In the genomic region with DNA sequence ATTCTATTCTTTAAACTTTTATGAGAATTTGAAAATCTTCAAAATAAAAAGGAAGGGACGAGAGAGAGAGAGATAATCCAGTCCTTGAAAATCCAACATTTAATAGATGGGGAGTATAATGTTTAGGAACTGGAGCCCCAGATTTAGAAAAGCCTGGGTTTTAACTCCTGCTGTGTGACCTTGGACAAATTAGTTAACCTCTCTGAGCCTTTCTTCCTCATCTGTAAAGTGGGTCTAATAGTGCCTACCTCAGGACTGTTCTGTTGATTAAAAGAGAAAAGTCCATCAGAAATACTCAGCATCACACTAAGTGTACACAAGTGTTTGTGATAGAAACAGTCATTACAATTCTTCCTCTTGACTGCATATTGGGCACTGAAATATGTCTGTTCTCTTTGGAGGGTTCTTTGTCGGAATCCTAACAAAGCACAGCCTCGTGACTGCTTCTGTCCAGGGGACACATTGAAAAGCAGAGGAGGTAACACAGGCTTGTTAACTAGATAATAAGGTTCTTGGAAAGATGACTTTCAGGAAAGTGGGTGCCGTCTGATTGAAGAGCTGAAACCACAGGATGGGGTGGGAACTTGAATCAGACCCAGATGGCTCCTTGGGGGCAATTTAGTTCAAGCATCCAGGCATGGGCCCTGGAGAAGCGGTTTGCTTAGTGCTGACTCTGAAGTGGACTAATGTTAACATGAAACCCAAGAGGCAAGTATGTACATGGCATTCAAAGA, we compare ENCODE assay signal across 17 cellular contexts.
DNase-seq lines count a peak whose midpoint lies in the region; ATAC-seq, FAIRE-seq and TF ChIP-seq lines count a peak whose summit lies in the region.
"Had no signal": no experiment of that assay in that cellular context is flagged by ENCODE, and none has a peak within 500 bp of the region (broad histone marks: within the 10 kb centered on the region; RNA-seq: fewer than 3 reads in every experiment).

No MANE protein-coding gene starts in this region.

- peak overlapping the region in 8 of 11 experiments; percentile 8 to 39 (median 30); a peak in 16 of 22 replicates for H3K4me2 ChIP-seq in BLaER1 treated with 17β-estradiol and CSF1 and Interleukin-3, amounts not matched to agents 10 nM and 100 nM
- no peak overlapping the region for H3K4me2 ChIP-seq in H1 (ENCODE audit: insufficient read depth in 1 of 2, low read depth in 2 of 2, low read length in 2 of 2)

- H4K5ac ChIP-seq in H1 (ENCODE audit: insufficient read length, low read depth, low read length), result no peak overlapping the region

- H4K8ac ChIP-seq in H1 (ENCODE audit: extremely low read depth, insufficient read depth, low read length), result no peak overlapping the region

- H3K79me2 ChIP-seq in H1 (ENCODE audit: control insufficient read depth in 1 of 2, insufficient read depth in 2 of 2, low read length in 2 of 2), result no peaks in the 10 kb centered on the region

- no peaks in the 10 kb centered on the region; the same call in 1 of the 2 replicates for H3K23me2 ChIP-seq in H1 (ENCODE audit: low read depth, low read length)

- peak overlapping the region; percentile 37 for H3K27ac Mint-ChIP-seq in T-helper 17 cell

- 0 out of 2 replicates have a peak overlapping the region, but pooled peaks have one; percentile 24 for H2AK5ac ChIP-seq in H1 (ENCODE audit: low read depth, low read length)

- peaks cover 11% of the 10 kb centered on the region for H3K36me3 Mint-ChIP-seq in T-helper 17 cell (ENCODE audit: low read depth)

- no peak overlapping the region for H3K4me3 ChIP-seq in BLaER1 treated with 17β-estradiol and CSF1 and Interleukin-3, amounts not matched to agents 10 nM and 100 nM
- H3K4me3 ChIP-seq in H1 (ENCODE audit: extremely low read depth in 1 of 4, insufficient read depth in 2 of 4, low read depth in 3 of 4, low read length in 4 of 4) (no peak overlapping the region), ascending aorta (no peak overlapping the region)
- H3K4me3 ChIP-seq: left ventricle myocardium inferior, spleen, stomach had no signal

- no peak overlapping the region for H3K56ac ChIP-seq in H1 (replicated peaks; ENCODE audit: insufficient read length, low read depth, low read length)

- no peak overlapping the region for H3K4me3 Mint-ChIP-seq in T-helper 17 cell
- H3K4me3 Mint-ChIP-seq: CD14-positive monocyte had no signal

- H3K23ac ChIP-seq in H1 (ENCODE audit: insufficient read length), result no peak overlapping the region

- no peak overlapping the region for H2BK15ac ChIP-seq in H1 (ENCODE audit: low read length)

- POLR2A ChIA-PET in H1 (lab: Charles Lee; ENCODE audit: partially characterized antibody), result interaction anchor here (0.6 kb wide), 1 partner anchor 79 kb away, joined by 3 read pairs; no protein-coding TSS in a partner anchor

- peak; percentile 49 for DNase-seq in DMS 273 (lab: John Stamatoyannopoulos, UW; ENCODE audit: unreplicated experiment)
- DNase-seq in DMS 273 treated with DMSO at 0.1 percent for 48 hours (lab: John Stamatoyannopoulos, UW), result no peak
- DNase-seq in T-helper 17 cell, result no peak
- no peak for DNase-seq in H1 (ENCODE audit: low read depth in 1 of 2, low spot score in 2 of 2)
- DNase-seq in ascending aorta (ENCODE audit: low spot score in 2 of 2), result no peak
- DNase-seq in activated CD8-positive, alpha-beta memory T cell treated with anti-CD3 and anti-CD28 coated beads for 24 hours, result no peak
- DNase-seq in NCI-H510A (lab: John Stamatoyannopoulos, UW), result no peak
- DNase-seq: activated CD4-positive, CD25-positive, alpha-beta regulatory T cell; left ventricle myocardium inferior; NCI-H1048; NCI-H345; spleen; stomach had no signal

- H2BK5ac ChIP-seq in H1 (ENCODE audit: low read depth, low read length), result no peak overlapping the region

- H2BK120ac ChIP-seq in H1 (replicated peaks; ENCODE audit: low read depth, low read length), result no peak overlapping the region

- no peaks in the 10 kb centered on the region for H3K79me1 ChIP-seq in H1 (ENCODE audit: low read depth, low read length)

- CTCF ChIA-PET in H1 (lab: Charles Lee; ENCODE audit: partially characterized antibody), result interaction anchor here (0.9 to 1.5 kb wide), 3 partner anchors 11 to 108 kb away, joined by 3 to 4 read pairs (median 3); no protein-coding TSS in a partner anchor

- H3K9me3 ChIP-seq in BLaER1 treated with 17β-estradiol and CSF1 and Interleukin-3, amounts not matched to agents 10 nM and 100 nM (replicated peaks in 1 of 11), result no peaks in the 10 kb centered on the region
- H3K9me3 ChIP-seq in T-helper 17 cell (ENCODE audit: control insufficient read depth, low read length, poor library complexity, severe bottlenecking) (no peaks in the 10 kb centered on the region), H1 (ENCODE audit: insufficient read depth in 2 of 2, low read depth in 1 of 2, low read length in 1 of 2) (no peaks in the 10 kb centered on the region), ascending aorta (no peaks in the 10 kb centered on the region)
- H3K9me3 ChIP-seq: left ventricle myocardium inferior, spleen, stomach had no signal

- ATAC-seq in T-helper 17 cell, result no peak

- TF ChIP-seq CTCF in H1 (IDR thresholded peaks at IDR 0.05; ENCODE audit: control extremely low read depth in 1 of 3, insufficient read depth in 1 of 3, low read depth in 1 of 3, low read length in 3 of 3), result no peak
- no peak for TF ChIP-seq CTCF in ascending aorta (IDR thresholded peaks at IDR 0.05)

- no peaks in the 10 kb centered on the region for H3K27me3 Mint-ChIP-seq in T-helper 17 cell

- no peak for TF ChIP-seq EP300 in H1 (IDR thresholded peaks at IDR 0.05; ENCODE audit: borderline replicate concordance in 1 of 2, low read depth in 2 of 2, low read length in 2 of 2)

- WGBS in H1 (ENCODE audit: extremely low coverage in 1 of 2, insufficient coverage in 1 of 2, insufficient read length in 1 of 2, insufficient replicate concordance in 2 of 2, low coverage in 1 of 2, low lambda C conversion rate in 2 of 2, missing lambda C conversion rate in 1 of 2), 2 experiments, result 88% methylated on average over 5 of the region's 5 CpGs; no CpG with 5 or more reads in 1 of the 2 experiments

- TF ChIP-seq POLR2A in H1 (IDR thresholded peaks at IDR 0.05; ENCODE audit: control extremely low read depth in 1 of 2, low read depth in 2 of 2, low read length in 2 of 2), result no peak

- no peak overlapping the region for H2BK20ac ChIP-seq in H1 (ENCODE audit: low read length)

- no peak overlapping the region for H3K9ac ChIP-seq in BLaER1 treated with 17β-estradiol and CSF1 and Interleukin-3, amounts not matched to agents 10 nM and 100 nM
- H3K9ac ChIP-seq in H1 (replicated peaks in 1 of 4; ENCODE audit: extremely low read depth in 1 of 4, low read depth in 3 of 4, low read length in 3 of 4), result no peak overlapping the region

- H3K27me3 ChIP-seq in BLaER1 treated with 17β-estradiol and CSF1 and Interleukin-3, amounts not matched to agents 10 nM and 100 nM, result no peaks in the 10 kb centered on the region
- no peaks in the 10 kb centered on the region for H3K27me3 ChIP-seq in H1 (replicated peaks in 1 of 4; ENCODE audit: control insufficient read depth in 3 of 4, extremely low read depth in 1 of 4, insufficient read depth in 3 of 4, low read length in 3 of 4)
- H3K27me3 ChIP-seq in ascending aorta, result no peaks in the 10 kb centered on the region
- H3K27me3 ChIP-seq: spleen, stomach had no signal

- H4K91ac ChIP-seq in H1 (replicated peaks; ENCODE audit: insufficient read length, low read length), result no peak overlapping the region

- H3K14ac ChIP-seq in H1 (ENCODE audit: insufficient read length), result no peak overlapping the region

- H4K20me1 ChIP-seq in BLaER1 treated with 17β-estradiol and CSF1 and Interleukin-3, amounts not matched to agents 10 nM and 100 nM, result peaks cover 0 to 14% (median 5%) of the 10 kb centered on the region in 11 experiments; a peak in 5 of 22 replicates
- H4K20me1 ChIP-seq in H1 (replicated peaks in 1 of 2; ENCODE audit: control insufficient read depth in 1 of 2, insufficient read depth in 2 of 2, low read length in 2 of 2), result peaks cover 0 to 3% of the 10 kb centered on the region in 2 experiments

- no peak for FAIRE-seq in H1 (lab: Jason Lieb, UNC)
- FAIRE-seq: GM12892 had no signal

- intact Hi-C loops in ascending aorta (cut with DNase I), result no loop called here

- peaks cover 31% of the 10 kb centered on the region for H3K4me1 Mint-ChIP-seq in T-helper 17 cell
- H3K4me1 Mint-ChIP-seq: CD14-positive monocyte had no signal

- no peak overlapping the region for H3K4ac ChIP-seq in H1 (replicated peaks; ENCODE audit: insufficient read length, low read depth, low read length)

- H2AFZ ChIP-seq in H1 (ENCODE audit: low read length), result no peak overlapping the region

- no peak overlapping the region for H3K27ac ChIP-seq in BLaER1 treated with 17β-estradiol and CSF1 and Interleukin-3, amounts not matched to agents 10 nM and 100 nM
- H3K27ac ChIP-seq in H1 (ENCODE audit: low read depth, low read length) (no peak overlapping the region), ascending aorta (no peak overlapping the region)
- H3K27ac ChIP-seq: 22Rv1, left ventricle myocardium inferior, spleen, stomach had no signal

- H3K18ac ChIP-seq in H1 (ENCODE audit: extremely low read depth, low read length), result no peak overlapping the region

- H3K4me1 ChIP-seq in BLaER1 treated with 17β-estradiol and CSF1 and Interleukin-3, amounts not matched to agents 10 nM and 100 nM, result peaks cover 20 to 40% (median 34%) of the 10 kb centered on the region in 10 experiments
- H3K4me1 ChIP-seq in H1 (replicated peaks in 1 of 4; ENCODE audit: control insufficient read depth in 3 of 4, insufficient read depth in 4 of 4, low read length in 3 of 4), result no peaks in the 10 kb centered on the region; a peak in 3 of 7 replicates
- H3K4me1 ChIP-seq in ascending aorta, result peaks cover 0 to 6% of the 10 kb centered on the region in 2 donors
- H3K4me1 ChIP-seq: left ventricle myocardium inferior had no signal

- no peak for TF ChIP-seq RAD21 in H1 (IDR thresholded peaks at IDR 0.05 in 1 of 2, conservative IDR thresholded peaks at IDR 0.05 in 1 of 2; ENCODE audit: low read depth in 2 of 2, low read length in 2 of 2)

- peaks cover 8 to 70% (median 32%) of the 10 kb centered on the region in 11 experiments; a peak in 17 of 22 replicates for H3K36me3 ChIP-seq in BLaER1 treated with 17β-estradiol and CSF1 and Interleukin-3, amounts not matched to agents 10 nM and 100 nM
- H3K36me3 ChIP-seq in H1 (ENCODE audit: control insufficient read depth in 2 of 4, insufficient read depth in 4 of 4, low read length in 3 of 4), result no peaks in the 10 kb centered on the region
- no peaks in the 10 kb centered on the region for H3K36me3 ChIP-seq in ascending aorta

- H2BK12ac ChIP-seq in H1 (ENCODE audit: low read depth, low read length), result no peak overlapping the region

Comparison
In these comparisons a context has a peak if more than half of its experiments do, and no peak if none do; other contexts are left out.
1. H3K4me2 ChIP-seq: peak in BLaER1 treated with 17β-estradiol and CSF1 and Interleukin-3, amounts not matched to agents 10 nM and 100 nM (8 of 11); none in H1 (0 of 2).